Comparison of ENCODE assay signal across 23 cellular contexts in genomic region chr20:47799116-47799715, GRCh38. TPM values are rescaled to one million over a fixed set of nuclear protein-coding genes. Genes with fewer than 3 reads are reported as not detected.
DNase-seq lines count a peak whose midpoint lies in the region; ATAC-seq and TF ChIP-seq lines count a peak whose summit lies in the region.
"Had no signal": no experiment of that assay in that cellular context is flagged by ENCODE, and none has a peak within 500 bp of the region (broad histone marks: within the 10 kb centered on the region; RNA-seq: fewer than 3 reads in every experiment).

No MANE protein-coding gene starts in this region.

- peak; percentile 21 for DNase-seq in Right ventricle myocardium inferior (ENCODE audit: missing footprints)
- no peak for DNase-seq in right atrium auricular region (ENCODE audit: low spot score)
- peak; percentile 10 to 53 for DNase-seq in cardiac fibroblast (ENCODE audit: low read depth in 2 of 2)
- DNase-seq in left ventricle myocardium superior = no peak
- no peak for DNase-seq in NCI-H2107 (lab: John Stamatoyannopoulos, UW)
- no peak for DNase-seq in NCI-H1694 treated with DMSO at 0.1 percent for 48 hours (lab: John Stamatoyannopoulos, UW)
- DNase-seq: activated CD4-positive, alpha-beta T cell treated with anti-CD3 and anti-CD28 coated beads, Interleukin-2, amount 10 ng/mL, durations not matched to agents 7 days and 5 days; activated CD8-positive, alpha-beta memory T cell treated with anti-CD3 and anti-CD28 coated beads, Interleukin-2, amount 10 ng/mL, durations not matched to agents 7 days and 5 days; activated naive CD4-positive, alpha-beta T cell treated with anti-CD3 and anti-CD28 coated beads, Interleukin-2, amount 10 ng/mL, durations not matched to agents 7 days and 5 days; anterior cingulate cortex; BE2C; Caco-2; caudate nucleus; GM23248; islet precursor cell; Karpas-422; NCI-H1930; nephron progenitor cell; substantia nigra; T-helper 17 cell had no signal

- intact Hi-C loops in Right ventricle myocardium inferior (cut with DNase I) (no loop called here), left ventricle myocardium superior (cut with micrococcal nuclease) (no loop called here)

- H3K9me3 ChIP-seq in right atrium auricular region = no peaks in the 10 kb centered on the region
- H3K9me3 ChIP-seq in subcutaneous abdominal adipose tissue (ENCODE audit: control insufficient read depth in 5 of 5, low read length in 5 of 5) = no peaks in the 10 kb centered on the region
- H3K9me3 ChIP-seq: BE2C, Caco-2 had no signal

- no peak overlapping the region for H3K9ac ChIP-seq in subcutaneous abdominal adipose tissue (ENCODE audit: low read length in 5 of 5)
- H3K9ac ChIP-seq: GM23248 had no signal

- TF ChIP-seq CTCF in right atrium auricular region (IDR thresholded peaks at IDR 0.05) = no peak
- TF ChIP-seq CTCF in cardiac fibroblast (IDR thresholded peaks at IDR 0.05; ENCODE audit: low read depth, low read length) = no peak

- H3K27me3 ChIP-seq in right atrium auricular region (no peaks in the 10 kb centered on the region), subcutaneous abdominal adipose tissue (ENCODE audit: control insufficient read depth in 5 of 5, insufficient read depth in 4 of 5, low read length in 5 of 5) (peaks cover 0 to 6% (median 4%) of the 10 kb centered on the region in 5 donors)
- H3K27me3 ChIP-seq: BE2C had no signal

- H3K4me3 ChIP-seq in right atrium auricular region (no peak overlapping the region), cardiac fibroblast (replicated peaks in 1 of 2; ENCODE audit: low read depth in 2 of 2, low read length in 2 of 2) (no peak overlapping the region), subcutaneous abdominal adipose tissue (ENCODE audit: low read depth in 1 of 5, low read length in 5 of 5) (no peak overlapping the region)
- H3K4me3 ChIP-seq: GM23248 had no signal

- no peak overlapping the region for H3K27ac ChIP-seq in right atrium auricular region
- H3K27ac ChIP-seq in subcutaneous abdominal adipose tissue (ENCODE audit: low read depth, low read length) = peak overlapping the region; percentile 10
- H3K27ac ChIP-seq: GM23248, VCaP had no signal

- ATAC-seq in Right ventricle myocardium inferior (peak; percentile 35), left ventricle myocardium superior (peak; percentile 66), GM21515 (IDR thresholded peaks at IDR 0.05; ENCODE audit: unreplicated experiment) (no peak)
- ATAC-seq: activated CD8-positive, alpha-beta memory T cell treated with anti-CD3 and anti-CD28 coated beads, Interleukin-2, amount 10 ng/mL, durations not matched to agents 7 days and 5 days; T-helper 17 cell had no signal

- no peaks in the 10 kb centered on the region for H3K36me3 ChIP-seq in right atrium auricular region
- H3K36me3 ChIP-seq in subcutaneous abdominal adipose tissue (ENCODE audit: control insufficient read depth in 5 of 5, insufficient read depth in 5 of 5, low read length in 5 of 5) = no peaks in the 10 kb centered on the region
- H3K36me3 ChIP-seq: BE2C had no signal

- H3K4me1 ChIP-seq in right atrium auricular region (no peaks in the 10 kb centered on the region), subcutaneous abdominal adipose tissue (ENCODE audit: control insufficient read depth in 5 of 5, insufficient read depth in 5 of 5, low read length in 5 of 5) (peaks cover 2 to 24% (median 8%) of the 10 kb centered on the region in 5 donors)
- H3K4me1 ChIP-seq: Caco-2 had no signal

RNA-seq across cellular contexts. Expression of gene SULF2, which starts 13.9 kb away (rescaled TPM):
- 29.5 TPM for total RNA-seq in Right ventricle myocardium inferior
- total RNA-seq in right atrium auricular region = 10 to 100 TPM; 33.7 to 57.8 TPM
- 35.1 TPM for total RNA-seq in left ventricle myocardium superior

Comparison
In these comparisons a context has a peak if more than half of its experiments do, and no peak if none do; other contexts are left out.
1. DNase-seq: peak in Right ventricle myocardium inferior (single experiment) and cardiac fibroblast (2 of 2); none in right atrium auricular region (single experiment), left ventricle myocardium superior (single experiment), NCI-H2107 (single experiment) and NCI-H1694 treated with DMSO at 0.1 percent for 48 hours (single experiment).